In the genomic region with DNA sequence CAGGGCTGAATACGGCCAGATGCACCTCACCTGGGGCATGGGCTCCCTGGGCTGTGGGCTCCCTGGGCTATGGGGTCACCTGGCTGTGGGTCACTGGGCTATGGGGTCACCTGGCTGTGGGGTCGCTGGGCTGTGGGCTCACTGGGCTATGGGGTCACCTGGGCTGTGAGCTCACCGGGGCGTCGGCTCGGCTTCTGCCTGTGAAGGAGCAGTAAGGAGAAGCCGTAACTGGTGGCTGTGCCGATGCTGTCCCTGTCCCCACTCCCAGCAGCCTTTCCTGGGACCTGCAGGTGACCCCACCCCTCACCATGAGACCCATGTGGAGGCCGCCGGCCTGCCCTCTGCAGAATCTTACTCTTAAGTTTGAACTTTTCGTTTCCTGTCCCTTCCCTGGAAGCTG, we compare ENCODE assay signal across 1 cellular context.
TF ChIP-seq lines count a peak whose summit lies in the region.

No MANE protein-coding gene starts in this region.

TF ChIP-seq in K562, 482 proteins besides CTCF, POLR2A, EP300 and RAD21:
- TF ChIP-seq ZKSCAN8 (CRISPR knock-in tag; IDR thresholded peaks at IDR 0.05) = no peak
- TF ChIP-seq MCM3 (IDR thresholded peaks at IDR 0.05) = no peak
- no peak for TF ChIP-seq KAT8 (IDR thresholded peaks at IDR 0.05; ENCODE audit: low read depth)
- no peak for TF ChIP-seq ZNF212 (CRISPR knock-in tag; IDR thresholded peaks at IDR 0.05)
- no peak for TF ChIP-seq NONO (IDR thresholded peaks at IDR 0.05; ENCODE audit: low read depth in 2 of 2, low read length in 1 of 2)
- TF ChIP-seq TOE1 (IDR thresholded peaks at IDR 0.05; ENCODE audit: borderline replicate concordance) = no peak
- TF ChIP-seq TOE1 (CRISPR knock-in tag; IDR thresholded peaks at IDR 0.05; ENCODE audit: borderline replicate concordance, low read depth) = no peak
- TF ChIP-seq USF1 (CRISPR knock-in tag; IDR thresholded peaks at IDR 0.05) = no peak
- TF ChIP-seq, protein P1, sequence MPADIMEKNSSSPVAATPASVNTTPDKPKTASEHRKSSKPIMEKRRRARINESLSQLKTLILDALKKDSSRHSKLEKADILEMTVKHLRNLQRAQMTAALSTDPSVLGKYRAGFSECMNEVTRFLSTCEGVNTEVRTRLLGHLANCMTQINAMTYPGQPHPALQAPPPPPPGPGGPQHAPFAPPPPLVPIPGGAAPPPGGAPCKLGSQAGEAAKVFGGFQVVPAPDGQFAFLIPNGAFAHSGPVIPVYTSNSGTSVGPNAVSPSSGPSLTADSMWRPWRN (IDR thresholded peaks at IDR 0.05; ENCODE audit: low read depth) = no peak
- TF ChIP-seq ZC3H8 (IDR thresholded peaks at IDR 0.05) = no peak
- no peak for TF ChIP-seq GATAD2B (IDR thresholded peaks at IDR 0.05; ENCODE audit: borderline replicate concordance)
- TF ChIP-seq, protein P2, sequence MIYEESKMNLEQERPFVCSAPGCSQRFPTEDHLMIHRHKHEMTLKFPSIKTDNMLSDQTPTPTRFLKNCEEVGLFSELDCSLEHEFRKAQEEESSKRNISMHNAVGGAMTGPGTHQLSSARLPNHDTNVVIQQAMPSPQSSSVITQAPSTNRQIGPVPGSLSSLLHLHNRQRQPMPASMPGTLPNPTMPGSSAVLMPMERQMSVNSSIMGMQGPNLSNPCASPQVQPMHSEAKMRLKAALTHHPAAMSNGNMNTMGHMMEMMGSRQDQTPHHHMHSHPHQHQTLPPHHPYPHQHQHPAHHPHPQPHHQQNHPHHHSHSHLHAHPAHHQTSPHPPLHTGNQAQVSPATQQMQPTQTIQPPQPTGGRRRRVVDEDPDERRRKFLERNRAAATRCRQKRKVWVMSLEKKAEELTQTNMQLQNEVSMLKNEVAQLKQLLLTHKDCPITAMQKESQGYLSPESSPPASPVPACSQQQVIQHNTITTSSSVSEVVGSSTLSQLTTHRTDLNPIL (CRISPR knock-in tag; IDR thresholded peaks at IDR 0.05) = no peak
- TF ChIP-seq CSDE1 (IDR thresholded peaks at IDR 0.05) = no peak
- TF ChIP-seq SMARCC2 (IDR thresholded peaks at IDR 0.05; ENCODE audit: low read depth) = no peak
- no peak for TF ChIP-seq PCBP1 (IDR thresholded peaks at IDR 0.05; ENCODE audit: low read depth, low read length, poor library complexity, severe bottlenecking)
- no peak for TF ChIP-seq CBX2 (IDR thresholded peaks at IDR 0.05; ENCODE audit: insufficient read depth, low read length, poor library complexity, severe bottlenecking)
- TF ChIP-seq, protein P3, sequence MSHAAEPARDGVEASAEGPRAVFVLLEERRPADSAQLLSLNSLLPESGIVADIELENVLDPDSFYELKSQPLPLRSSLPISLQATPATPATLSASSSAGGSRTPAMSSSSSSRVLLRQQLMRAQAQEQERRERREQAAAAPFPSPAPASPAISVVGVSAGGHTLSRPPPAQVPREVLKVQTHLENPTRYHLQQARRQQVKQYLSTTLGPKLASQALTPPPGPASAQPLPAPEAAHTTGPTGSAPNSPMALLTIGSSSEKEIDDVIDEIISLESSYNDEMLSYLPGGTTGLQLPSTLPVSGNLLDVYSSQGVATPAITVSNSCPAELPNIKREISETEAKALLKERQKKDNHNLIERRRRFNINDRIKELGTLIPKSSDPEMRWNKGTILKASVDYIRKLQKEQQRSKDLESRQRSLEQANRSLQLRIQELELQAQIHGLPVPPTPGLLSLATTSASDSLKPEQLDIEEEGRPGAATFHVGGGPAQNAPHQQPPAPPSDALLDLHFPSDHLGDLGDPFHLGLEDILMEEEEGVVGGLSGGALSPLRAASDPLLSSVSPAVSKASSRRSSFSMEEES (CRISPR knock-in tag; IDR thresholded peaks at IDR 0.05) = no peak
- no peak for TF ChIP-seq ZEB2 (IDR thresholded peaks at IDR 0.05)
- TF ChIP-seq, protein P4, sequence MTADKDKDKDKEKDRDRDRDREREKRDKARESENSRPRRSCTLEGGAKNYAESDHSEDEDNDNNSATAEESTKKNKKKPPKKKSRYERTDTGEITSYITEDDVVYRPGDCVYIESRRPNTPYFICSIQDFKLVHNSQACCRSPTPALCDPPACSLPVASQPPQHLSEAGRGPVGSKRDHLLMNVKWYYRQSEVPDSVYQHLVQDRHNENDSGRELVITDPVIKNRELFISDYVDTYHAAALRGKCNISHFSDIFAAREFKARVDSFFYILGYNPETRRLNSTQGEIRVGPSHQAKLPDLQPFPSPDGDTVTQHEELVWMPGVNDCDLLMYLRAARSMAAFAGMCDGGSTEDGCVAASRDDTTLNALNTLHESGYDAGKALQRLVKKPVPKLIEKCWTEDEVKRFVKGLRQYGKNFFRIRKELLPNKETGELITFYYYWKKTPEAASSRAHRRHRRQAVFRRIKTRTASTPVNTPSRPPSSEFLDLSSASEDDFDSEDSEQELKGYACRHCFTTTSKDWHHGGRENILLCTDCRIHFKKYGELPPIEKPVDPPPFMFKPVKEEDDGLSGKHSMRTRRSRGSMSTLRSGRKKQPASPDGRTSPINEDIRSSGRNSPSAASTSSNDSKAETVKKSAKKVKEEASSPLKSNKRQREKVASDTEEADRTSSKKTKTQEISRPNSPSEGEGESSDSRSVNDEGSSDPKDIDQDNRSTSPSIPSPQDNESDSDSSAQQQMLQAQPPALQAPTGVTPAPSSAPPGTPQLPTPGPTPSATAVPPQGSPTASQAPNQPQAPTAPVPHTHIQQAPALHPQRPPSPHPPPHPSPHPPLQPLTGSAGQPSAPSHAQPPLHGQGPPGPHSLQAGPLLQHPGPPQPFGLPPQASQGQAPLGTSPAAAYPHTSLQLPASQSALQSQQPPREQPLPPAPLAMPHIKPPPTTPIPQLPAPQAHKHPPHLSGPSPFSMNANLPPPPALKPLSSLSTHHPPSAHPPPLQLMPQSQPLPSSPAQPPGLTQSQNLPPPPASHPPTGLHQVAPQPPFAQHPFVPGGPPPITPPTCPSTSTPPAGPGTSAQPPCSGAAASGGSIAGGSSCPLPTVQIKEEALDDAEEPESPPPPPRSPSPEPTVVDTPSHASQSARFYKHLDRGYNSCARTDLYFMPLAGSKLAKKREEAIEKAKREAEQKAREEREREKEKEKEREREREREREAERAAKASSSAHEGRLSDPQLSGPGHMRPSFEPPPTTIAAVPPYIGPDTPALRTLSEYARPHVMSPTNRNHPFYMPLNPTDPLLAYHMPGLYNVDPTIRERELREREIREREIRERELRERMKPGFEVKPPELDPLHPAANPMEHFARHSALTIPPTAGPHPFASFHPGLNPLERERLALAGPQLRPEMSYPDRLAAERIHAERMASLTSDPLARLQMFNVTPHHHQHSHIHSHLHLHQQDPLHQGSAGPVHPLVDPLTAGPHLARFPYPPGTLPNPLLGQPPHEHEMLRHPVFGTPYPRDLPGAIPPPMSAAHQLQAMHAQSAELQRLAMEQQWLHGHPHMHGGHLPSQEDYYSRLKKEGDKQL (CRISPR knock-in tag; IDR thresholded peaks at IDR 0.05; ENCODE audit: borderline replicate concordance) = no peak
